Comparison of ENCODE assay signal across 1 cellular context in the genomic region with DNA sequence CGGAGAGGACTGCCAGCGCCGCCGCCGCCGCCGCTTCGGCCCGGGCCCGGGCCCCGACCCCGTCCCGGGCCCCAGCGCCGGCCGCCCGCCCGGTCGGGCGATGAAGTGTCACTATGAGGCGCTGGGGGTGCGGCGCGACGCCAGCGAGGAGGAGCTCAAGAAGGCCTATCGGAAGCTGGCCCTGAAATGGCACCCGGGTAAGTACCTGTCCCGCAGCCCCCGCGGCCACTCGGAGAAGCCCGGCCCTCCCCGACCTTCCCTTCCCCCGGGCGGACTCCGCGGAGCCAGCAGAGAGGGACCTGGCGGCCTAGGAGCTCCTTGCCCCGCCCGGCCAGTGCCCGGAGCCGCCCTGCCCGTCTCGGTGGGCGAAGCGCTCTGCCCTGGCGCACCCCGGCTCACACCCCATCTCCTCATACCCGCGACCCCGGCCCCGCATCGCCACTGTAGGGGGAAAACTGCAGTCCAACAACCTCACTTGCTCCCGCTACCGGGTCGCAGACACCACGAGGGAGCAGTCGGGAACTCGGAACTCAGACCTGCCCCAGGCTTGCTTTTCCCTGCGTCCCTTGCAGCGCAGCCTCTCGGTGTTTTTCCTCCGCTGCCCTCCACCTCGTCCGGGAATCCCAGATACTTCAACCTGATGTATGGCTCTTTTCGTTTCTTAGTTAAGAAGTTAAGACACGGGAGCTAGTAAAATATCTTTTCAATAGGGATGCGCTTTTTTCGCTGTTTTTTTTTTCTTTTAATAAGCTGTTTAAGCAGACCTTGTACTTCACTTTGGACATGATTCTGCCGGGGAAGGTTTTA.
A peak's percentile ranks its signal among the peaks of the same experiment; 100 is the strongest.
TF ChIP-seq lines count a peak whose summit lies in the region.

No MANE protein-coding gene starts in this region.

TF ChIP-seq in WTC11, 78 proteins besides CTCF, POLR2A, EP300 and RAD21 (continued from another document):
- TF ChIP-seq FOXP4 (CRISPR knock-in tag; IDR thresholded peaks at IDR 0.05) (peak; percentile 16; the same call in 1 of the 2 replicates), ZNF219 (CRISPR knock-in tag; IDR thresholded peaks at IDR 0.05; ENCODE audit: borderline replicate concordance) (0 out of 2 replicates have a peak, but pooled peaks have one; percentile 27), ZBTB21 (CRISPR knock-in tag; IDR thresholded peaks at IDR 0.05; ENCODE audit: borderline replicate concordance) (no peak), ZNF671 (CRISPR knock-in tag; IDR thresholded peaks at IDR 0.05) (no peak)
- TF ChIP-seq, protein P1, sequence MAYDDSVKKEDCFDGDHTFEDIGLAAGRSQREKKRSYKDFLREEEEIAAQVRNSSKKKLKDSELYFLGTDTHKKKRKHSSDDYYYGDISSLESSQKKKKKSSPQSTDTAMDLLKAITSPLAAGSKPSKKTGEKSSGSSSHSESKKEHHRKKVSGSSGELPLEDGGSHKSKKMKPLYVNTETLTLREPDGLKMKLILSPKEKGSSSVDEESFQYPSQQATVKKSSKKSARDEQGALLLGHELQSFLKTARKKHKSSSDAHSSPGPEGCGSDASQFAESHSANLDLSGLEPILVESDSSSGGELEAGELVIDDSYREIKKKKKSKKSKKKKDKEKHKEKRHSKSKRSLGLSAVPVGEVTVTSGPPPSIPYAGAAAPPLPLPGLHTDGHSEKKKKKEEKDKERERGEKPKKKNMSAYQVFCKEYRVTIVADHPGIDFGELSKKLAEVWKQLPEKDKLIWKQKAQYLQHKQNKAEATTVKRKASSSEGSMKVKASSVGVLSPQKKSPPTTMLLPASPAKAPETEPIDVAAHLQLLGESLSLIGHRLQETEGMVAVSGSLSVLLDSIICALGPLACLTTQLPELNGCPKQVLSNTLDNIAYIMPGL (CRISPR knock-in tag; IDR thresholded peaks at IDR 0.05): peak; percentile 78; the same call in 1 of the 2 replicates
- TF ChIP-seq, protein P2, sequence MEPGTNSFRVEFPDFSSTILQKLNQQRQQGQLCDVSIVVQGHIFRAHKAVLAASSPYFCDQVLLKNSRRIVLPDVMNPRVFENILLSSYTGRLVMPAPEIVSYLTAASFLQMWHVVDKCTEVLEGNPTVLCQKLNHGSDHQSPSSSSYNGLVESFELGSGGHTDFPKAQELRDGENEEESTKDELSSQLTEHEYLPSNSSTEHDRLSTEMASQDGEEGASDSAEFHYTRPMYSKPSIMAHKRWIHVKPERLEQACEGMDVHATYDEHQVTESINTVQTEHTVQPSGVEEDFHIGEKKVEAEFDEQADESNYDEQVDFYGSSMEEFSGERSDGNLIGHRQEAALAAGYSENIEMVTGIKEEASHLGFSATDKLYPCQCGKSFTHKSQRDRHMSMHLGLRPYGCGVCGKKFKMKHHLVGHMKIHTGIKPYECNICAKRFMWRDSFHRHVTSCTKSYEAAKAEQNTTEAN (CRISPR knock-in tag; IDR thresholded peaks at IDR 0.05): no peak
TF ChIP-seq in WTC11: peak in this region for 5.
